8 cellular contexts compared by ENCODE assay signal in the genomic region with DNA sequence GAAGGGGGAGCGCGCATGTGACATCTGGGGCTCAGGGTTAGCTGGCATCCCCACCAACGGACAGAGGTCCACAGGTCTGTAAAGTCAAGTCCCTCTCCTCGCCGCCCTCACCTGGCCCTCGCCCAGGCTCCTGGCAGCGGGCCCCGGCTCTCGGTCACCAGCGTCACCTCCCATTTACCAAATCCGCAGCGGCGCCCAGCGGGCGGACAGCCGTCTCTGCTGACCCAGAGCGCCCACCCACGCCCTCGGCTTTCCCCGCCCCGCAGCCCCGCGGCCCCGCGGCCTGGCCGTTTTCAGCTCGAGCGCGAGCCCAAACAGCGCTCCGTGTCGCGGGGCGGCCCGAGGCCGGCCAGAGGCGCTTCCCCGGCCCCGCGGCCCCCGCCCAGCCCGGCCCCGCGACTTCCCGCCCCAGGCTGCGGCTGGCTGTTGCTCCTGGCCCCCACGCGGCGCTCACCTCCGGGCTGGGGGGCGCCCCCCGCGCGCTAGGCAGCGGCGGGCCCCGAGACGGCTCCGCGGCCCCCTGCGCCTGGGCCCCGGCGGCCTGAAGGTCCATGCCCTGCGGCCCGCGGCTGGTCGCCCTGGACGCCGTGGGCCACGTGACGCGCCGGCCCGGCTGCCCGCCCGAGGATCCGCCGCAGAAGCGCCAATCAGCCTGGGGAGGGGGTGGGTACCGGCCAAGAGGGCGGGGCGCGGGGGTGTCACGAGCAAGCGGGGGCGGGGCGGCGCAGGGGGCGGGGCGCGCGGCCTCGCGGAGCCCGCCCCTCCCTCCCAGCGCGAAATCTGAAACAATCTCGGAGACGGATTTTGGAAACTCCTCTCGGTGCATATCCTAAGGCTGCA. TPM values are rescaled to one million over a fixed set of nuclear protein-coding genes. Genes with fewer than 3 reads are reported as not detected.
DNase-seq lines count a peak whose midpoint lies in the region; ATAC-seq and TF ChIP-seq lines count a peak whose summit lies in the region.

COPRS (minus strand) TSS at position 598 of the 840 bp plus-strand sequence; CDS start at position 553, 45 bp downstream.

- H3K9ac ChIP-seq in adipocyte (ENCODE audit: low read length) = peak within 1 kb of the TSS; percentile 86

- peak within 1 kb of the TSS; percentile 98 for H3K4me2 ChIP-seq in GM23338

- TF ChIP-seq POLR2A in NB4 (IDR thresholded peaks at IDR 0.05; ENCODE audit: extremely low read depth, insufficient read length) (peak; percentile 53), tibial nerve (IDR thresholded peaks at IDR 0.05) (peak; percentile 42 to 58)

- no peaks in the 10 kb centered on the region for H3K9me3 ChIP-seq in adipocyte (ENCODE audit: control insufficient read depth, low read length)
- no peaks in the 10 kb centered on the region for H3K9me3 ChIP-seq in tibial nerve

- H3K4me3 Mint-ChIP-seq in GM23338 = peak within 1 kb of the TSS; percentile 81

- peak within 1 kb of the TSS; percentile 87; the same call in 1 of the 2 replicates for H2AFZ ChIP-seq in GM23338

- peak; percentile 80 for ATAC-seq in GM23338

- TF ChIP-seq CTCF in GM23338 (conservative IDR thresholded peaks at IDR 0.05; ENCODE audit: low read depth in 2 of 2) = peak in 1 of 2 experiments; percentile 22; a peak in 2 of 4 replicates
- TF ChIP-seq CTCF in NB4 (IDR thresholded peaks at IDR 0.05; ENCODE audit: low read depth, low read length) = no peak
- peak in 2 of 5 experiments; percentile 12 to 21 for TF ChIP-seq CTCF in tibial nerve (IDR thresholded peaks at IDR 0.05)

- no peak for TF ChIP-seq EP300 in tibial nerve (IDR thresholded peaks at IDR 0.05)

- DNase-seq in DMS 273 (lab: John Stamatoyannopoulos, UW; ENCODE audit: unreplicated experiment) = peak; percentile 92
- DNase-seq in GM23338 (ENCODE audit: low spot score) = peak; percentile 94
- peak; percentile 90 for DNase-seq in NB4 (ENCODE audit: low read depth)
- DNase-seq in T-helper 1 cell = peak; percentile 76 to 82 (median 78)
- DNase-seq in adipocyte (ENCODE audit: low read depth) = peak; percentile 96
- peak; percentile 97 for DNase-seq in cardiac septum (ENCODE audit: low spot score)
- peak; percentile 68 for DNase-seq in pons (ENCODE audit: low spot score)
- peak; percentile 78 to 81 for DNase-seq in tibial nerve (ENCODE audit: low spot score in 2 of 2)

- H3K36me3 ChIP-seq in GM23338 (ENCODE audit: insufficient read depth) = peaks cover 16% of the 10 kb centered on the region
- peaks cover 27% of the 10 kb centered on the region for H3K36me3 ChIP-seq in adipocyte (ENCODE audit: control insufficient read depth, insufficient read depth, low read length, severe bottlenecking)
- peaks cover 0 to 53% (median 0%) of the 10 kb centered on the region in 3 donors for H3K36me3 ChIP-seq in tibial nerve

- no peaks in the 10 kb centered on the region for H3K9me2 ChIP-seq in GM23338 (ENCODE audit: insufficient read depth)

- H3K27ac Mint-ChIP-seq in GM23338 = no peak within 1 kb of the TSS

- H3K4me1 Mint-ChIP-seq in GM23338 = peaks cover 15% of the 10 kb centered on the region

- H3K4me3 ChIP-seq in GM23338 (peak within 1 kb of the TSS; percentile 79), NB4 (ENCODE audit: low read depth, low read length) (peak within 1 kb of the TSS; percentile 74), adipocyte (ENCODE audit: low read length) (peak within 1 kb of the TSS; percentile 93), tibial nerve (peak within 1 kb of the TSS; percentile 60 to 94 (median 68))

- peaks cover 6% of the 10 kb centered on the region for H3K27me3 ChIP-seq in GM23338 (ENCODE audit: insufficient read depth)
- no peaks in the 10 kb centered on the region for H3K27me3 ChIP-seq in adipocyte (replicated peaks; ENCODE audit: control insufficient read depth, insufficient read depth, low read length)
- H3K27me3 ChIP-seq in tibial nerve = no peaks in the 10 kb centered on the region

- 1 to 2% methylated on average over 13 to 34 of the region's 100 CpGs for WGBS in tibial nerve, 2 donors

- H3K4me1 ChIP-seq in GM23338 (ENCODE audit: insufficient read depth) (peaks cover 9% of the 10 kb centered on the region), adipocyte (ENCODE audit: control insufficient read depth, insufficient read depth, low read length) (peaks cover 25% of the 10 kb centered on the region), tibial nerve (peaks cover 0 to 24% (median 10%) of the 10 kb centered on the region in 4 donors)

- H3K27ac ChIP-seq in GM23338 (ENCODE audit: low read depth) (0 out of 2 replicates have a peak within 1 kb of the TSS, but pooled peaks have one; percentile 21), tibial nerve (peak within 1 kb of the TSS; percentile 68 to 95 (median 82))

- no peaks in the 10 kb centered on the region for H3K9me3 Mint-ChIP-seq in GM23338

- intact Hi-C loops in cardiac septum (cut with DNase I) = loop anchor here (5.0 kb wide), 1 partner anchor 43 kb away; the partner anchor contains the start of gene UTP6

- peaks cover 12% of the 10 kb centered on the region for H4K20me1 ChIP-seq in GM23338 (replicated peaks; ENCODE audit: insufficient read depth)

- peaks cover 6% of the 10 kb centered on the region for H3K27me3 Mint-ChIP-seq in GM23338 (ENCODE audit: insufficient read depth, low read depth, poor library complexity)

- no peaks in the 10 kb centered on the region; the same call in 1 of the 2 replicates for H3F3A ChIP-seq in GM23338 (replicated peaks; ENCODE audit: low read depth)

- H3K79me2 ChIP-seq in GM23338 (replicated peaks; ENCODE audit: insufficient read depth) = peaks cover 10% of the 10 kb centered on the region; the same call in 1 of the 2 replicates

- peaks cover 19% of the 10 kb centered on the region for H3K36me3 Mint-ChIP-seq in GM23338 (ENCODE audit: low read depth)

TF ChIP-seq in GM23338, 12 proteins besides CTCF, POLR2A, EP300 and RAD21 (continues in another document):
- TF ChIP-seq JUNB (IDR thresholded peaks at IDR 0.05; ENCODE audit: unreplicated experiment) (no peak), REST (IDR thresholded peaks at IDR 0.05; ENCODE audit: unreplicated experiment) (no peak), CREB1 (CRISPR knock-in tag; IDR thresholded peaks at IDR 0.05; ENCODE audit: low read depth) (peak; percentile 18; the same call in 1 of the 2 replicates), ZNF114 (CRISPR knock-in tag; IDR thresholded peaks at IDR 0.05) (no peak), ETS1 (IDR thresholded peaks at IDR 0.05) (no peak), NANOG (IDR thresholded peaks at IDR 0.05; ENCODE audit: borderline replicate concordance) (no peak), STAT1 (IDR thresholded peaks at IDR 0.05; ENCODE audit: unreplicated experiment) (no peak), EZH2 (IDR thresholded peaks at IDR 0.05; ENCODE audit: low read depth, unreplicated experiment) (no peak), POLR2AphosphoS5 (IDR thresholded peaks at IDR 0.05; ENCODE audit: low read depth) (peak; percentile 47)

RNA-seq across cellular contexts. Expression of gene COPRS, which starts in this region (rescaled TPM):
- 50.9 and 51.5 TPM in 2 replicates for total RNA-seq in GM23338 (2014; rRNA removed; shearing (Covaris generic))
- polyA plus RNA-seq in GM23338 (2016; fragmentation: Nextera tagmentation; extraction: Ambion mirVana) = 62.6 and 63.9 TPM in 2 replicates
- total RNA-seq in cardiac septum (51.9 TPM), tibial nerve (100 to 1,000 TPM in 1 of 4 donors, 10 to 100 TPM in 3; 72.1 to 117 (median 83.1) TPM)

Comparison
In these comparisons a context has a peak if more than half of its experiments do, and no peak if none do; other contexts are left out.
1. Peak in every context shown above with its lines: DNase-seq, ATAC-seq, H3K4me3 ChIP-seq and H3K27ac ChIP-seq.